ENCODE assay signal across 27 cellular contexts in genomic region chr2:5706717-5707455, GRCh38. TPM values are rescaled to one million over a fixed set of nuclear protein-coding genes. Genes with fewer than 3 reads are reported as not detected.
"Had no signal": no experiment of that assay in that cellular context is flagged by ENCODE, and none has a peak within 500 bp of the region (broad histone marks: within the 10 kb centered on the region; RNA-seq: fewer than 3 reads in every experiment).

No MANE protein-coding gene starts in this region.

- H3K36me3 ChIP-seq: adrenal gland, Peyer's patch, SJCRH30 had no signal

- H3K27ac ChIP-seq: adrenal gland, KMS-11, Peyer's patch, RWPE1, SJCRH30 had no signal

- H3K36me3 Mint-ChIP-seq: activated naive CD8-positive, alpha-beta T cell treated with anti-CD3 and anti-CD28 coated beads, Interleukin-2, amount 10 ng/mL, durations not matched to agents 7 days and 5 days had no signal

- H3K4me1 Mint-ChIP-seq: activated naive CD8-positive, alpha-beta T cell treated with anti-CD3 and anti-CD28 coated beads, Interleukin-2, amount 10 ng/mL, durations not matched to agents 7 days and 5 days had no signal

- ATAC-seq: activated CD4-positive, CD25-positive, alpha-beta regulatory T cell treated with anti-CD3 and anti-CD28 coated beads, Interleukin-2, amount 50 U/mL, for 24 hours; activated CD8-positive, alpha-beta T cell treated with anti-CD3 and anti-CD28 coated beads, Interleukin-2, amount 10 ng/mL, durations not matched to agents 7 days and 5 days had no signal

- H3K4me3 ChIP-seq: adrenal gland, Peyer's patch, SJCRH30 had no signal

- H3K9me3 Mint-ChIP-seq: activated naive CD8-positive, alpha-beta T cell treated with anti-CD3 and anti-CD28 coated beads, Interleukin-2, amount 10 ng/mL, durations not matched to agents 7 days and 5 days; T-helper 1 cell treated with Interleukin-12 subunit alpha and Interleukin-12 subunit beta and Interleukin-4 antibody, amounts not matched to agents 30 μg/mL and 1 μg/mL, for 36 hours had no signal

- H3K9me3 ChIP-seq: adrenal gland, Peyer's patch had no signal

- H3K4me1 ChIP-seq: adrenal gland, Peyer's patch, SJCRH30 had no signal

- H3K4me3 Mint-ChIP-seq: activated CD8-positive, alpha-beta T cell treated with anti-CD3 and anti-CD28 coated beads, Interleukin-2, amount 10 ng/mL, durations not matched to agents 7 days and 5 days; activated naive CD8-positive, alpha-beta T cell treated with anti-CD3 and anti-CD28 coated beads, Interleukin-2, amount 10 ng/mL, durations not matched to agents 7 days and 5 days; T-helper 1 cell treated with Interleukin-12 subunit alpha and Interleukin-12 subunit beta and Interleukin-4 antibody, amounts not matched to agents 30 μg/mL and 1 μg/mL, for 36 hours had no signal

- H3K27me3 ChIP-seq: adrenal gland, Peyer's patch, SJCRH30 had no signal

- H3K27me3 Mint-ChIP-seq: activated naive CD8-positive, alpha-beta T cell treated with anti-CD3 and anti-CD28 coated beads, Interleukin-2, amount 10 ng/mL, durations not matched to agents 7 days and 5 days had no signal

- H3K27ac Mint-ChIP-seq: activated CD8-positive, alpha-beta T cell treated with anti-CD3 and anti-CD28 coated beads, Interleukin-2, amount 10 ng/mL, durations not matched to agents 7 days and 5 days; activated naive CD8-positive, alpha-beta T cell treated with anti-CD3 and anti-CD28 coated beads, Interleukin-2, amount 10 ng/mL, durations not matched to agents 7 days and 5 days; T-helper 1 cell treated with Interleukin-12 subunit alpha and Interleukin-12 subunit beta and Interleukin-4 antibody, amounts not matched to agents 30 μg/mL and 1 μg/mL, for 36 hours had no signal

- DNase-seq: activated CD4-positive, alpha-beta T cell treated with anti-CD3 and anti-CD28 coated beads for 48 hours; activated CD4-positive, alpha-beta T cell treated with anti-CD3 and anti-CD28 coated beads, Interleukin-2, amount 50 U/mL, for 4 hours; activated CD8-positive, alpha-beta memory T cell treated with anti-CD3 and anti-CD28 coated beads, Interleukin-2, amount 50 U/mL, for 48 hours; activated CD8-positive, alpha-beta T cell treated with anti-CD3 and anti-CD28 coated beads, Interleukin-2, amount 10 ng/mL, durations not matched to agents 7 days and 5 days; activated naive CD4-positive, alpha-beta T cell treated with anti-CD3 and anti-CD28 coated beads, Interleukin-2, amount 50 U/mL, for 16 hours; activated naive CD8-positive, alpha-beta T cell treated with anti-CD3 and anti-CD28 coated beads, Interleukin-2, amount 10 ng/mL, durations not matched to agents 7 days and 5 days; activated T-cell treated with anti-CD3 and anti-CD28 coated beads, Interleukin-2, amount 50 U/mL, for 1 hour; adrenal gland; anterior cingulate cortex; central memory CD4-positive, alpha-beta T cell; NCI-H1092; NCI-H1417; NCI-H1694; NCI-H2029; NCI-H345; NCI-H510A; NCI-H526 treated with DMSO at 0.1 percent for 48 hours; NK-92 treated with Interleukin-12 subunit alpha and Interleukin-12 subunit beta, amount 100 ng/mL, for 24 hours; Peyer's patch; Right ventricle myocardium superior; SJCRH30 had no signal

RNA-seq across cellular contexts. Expression of gene SOX11, which starts 14.7 kb away (rescaled TPM):
- total RNA-seq: activated CD8-positive, alpha-beta T cell treated with anti-CD3 and anti-CD28 coated beads, Interleukin-2, amount 10 ng/mL, durations not matched to agents 7 days and 5 days; activated naive CD8-positive, alpha-beta T cell treated with anti-CD3 and anti-CD28 coated beads, Interleukin-2, amount 10 ng/mL, durations not matched to agents 7 days and 5 days; bronchial epithelial cell; MCF 10A; Peyer's patch had no signal
- polyA plus RNA-seq: adrenal gland had no signal
